ENCODE assay signal across 8 cellular contexts in the genomic region with DNA sequence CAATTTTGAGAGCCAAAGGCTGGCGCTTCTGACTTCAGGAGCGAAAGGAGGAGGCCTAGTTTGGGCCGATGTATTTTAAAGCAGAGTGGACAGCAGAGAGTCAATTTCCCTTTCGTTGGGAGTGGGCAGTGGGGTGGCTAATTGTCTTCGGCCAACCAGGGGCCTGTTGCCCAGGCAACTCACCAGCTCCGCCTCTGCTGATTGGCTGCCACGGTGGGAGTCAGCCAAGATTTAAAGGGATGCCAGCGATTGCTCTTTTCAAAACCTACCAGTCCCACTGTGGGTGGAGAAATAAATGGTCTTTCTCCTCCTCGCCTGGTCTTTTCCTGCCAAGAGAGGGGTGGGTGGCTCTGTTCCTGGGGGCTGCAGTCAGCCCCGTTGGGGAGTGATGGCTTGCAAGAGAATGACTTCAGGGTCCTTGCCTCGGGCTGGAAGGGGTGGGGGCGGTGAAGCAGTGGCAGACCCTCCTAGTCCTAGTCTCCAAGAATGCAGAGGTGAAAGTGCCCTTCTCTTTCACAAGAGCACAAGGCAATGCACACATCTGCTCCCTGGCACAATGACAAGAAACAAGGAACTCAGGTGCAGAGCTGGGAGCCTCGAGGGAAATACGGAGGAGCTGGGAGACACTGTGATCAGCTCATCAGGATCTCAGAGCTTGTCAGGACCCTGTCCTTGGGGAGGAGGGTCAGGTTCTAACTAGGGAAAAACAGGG. TPM values are rescaled to one million over a fixed set of nuclear protein-coding genes. Genes with fewer than 3 reads are reported as not detected.
DNase-seq lines count a peak whose midpoint lies in the region; ATAC-seq and TF ChIP-seq lines count a peak whose summit lies in the region.

No MANE protein-coding gene starts in this region.

- CTCF ChIA-PET in mammary epithelial cell (lab: Charles Lee; ENCODE audit: low non-redundant PET) = interaction anchor here (0.6 to 1.0 kb wide), 2 partner anchors 104 to 105 kb away, joined by 8 to 10 read pairs; no protein-coding TSS in a partner anchor

- peak overlapping the region; percentile 59 for H2AFZ ChIP-seq in mammary epithelial cell (ENCODE audit: low read depth, low read length)

- in situ Hi-C loops in mammary epithelial cell (cut with MboI; ENCODE audit: low sequenced_read_pairs in 2 of 2) = no loop called here

- TF ChIP-seq CTCF in BE2C (IDR thresholded peaks at IDR 0.05; ENCODE audit: low read depth, low read length) (no peak), mammary epithelial cell (conservative IDR thresholded peaks at IDR 0.05 in 1 of 2, IDR thresholded peaks at IDR 0.05 in 1 of 2; ENCODE audit: extremely low read depth in 1 of 2, insufficient read depth in 1 of 2, low read depth in 1 of 2, low read length in 2 of 2) (no peak)

- BruUV-seq in mammary epithelial cell (replicated peaks; lab: Mats Ljungman, UMichigan) = no TSS peak

- H3K79me2 ChIP-seq in mammary epithelial cell (ENCODE audit: insufficient read depth, low read length) = no peaks in the 10 kb centered on the region

- H3K27me3 ChIP-seq in BE2C (no peaks in the 10 kb centered on the region), mammary epithelial cell (ENCODE audit: insufficient read depth, low read length) (no peaks in the 10 kb centered on the region)

- no peak overlapping the region for H3K27ac ChIP-seq in mammary epithelial cell (ENCODE audit: insufficient read depth, low read depth, low read length)

- ATAC-seq in GM19324 (IDR thresholded peaks at IDR 0.05; ENCODE audit: low FRiP score, unreplicated experiment) = no peak

- WGBS in mammary epithelial cell (ENCODE audit: low coverage, missing lambda C conversion rate) = 30% methylated on average over 14 of the region's 14 CpGs

- dilution Hi-C loops in mammary epithelial cell (cut with HindIII; ENCODE audit: low sequenced_read_pairs) = loop anchor here (5.0 to 10.0 kb wide), 2 partner anchors 56 to 103 kb away; no protein-coding TSS in a partner anchor

- H3K9me3 ChIP-seq in BE2C (no peaks in the 10 kb centered on the region), mammary epithelial cell (replicated peaks; ENCODE audit: insufficient read depth, low read length) (no peaks in the 10 kb centered on the region)

- H4K20me1 ChIP-seq in mammary epithelial cell (ENCODE audit: insufficient read depth, low read length) = no peaks in the 10 kb centered on the region

- H3K4me1 ChIP-seq in BE2C (peaks cover 5% of the 10 kb centered on the region), mammary epithelial cell (ENCODE audit: insufficient read depth, low read length) (peaks cover 5% of the 10 kb centered on the region)

- intact Hi-C loops in mammary epithelial cell (cut with micrococcal nuclease) = loop anchor here (1.0 to 10.0 kb wide), 5 partner anchors 50 to 1003 kb away; no protein-coding TSS in a partner anchor

- H3K9ac ChIP-seq in mammary epithelial cell (ENCODE audit: insufficient read depth, low read length) = no peak overlapping the region

- peak; percentile 62 for DNase-seq in BE2C
- DNase-seq in NCI-H1694 treated with DMSO at 0.1 percent for 48 hours (lab: John Stamatoyannopoulos, UW) = peak; percentile 78
- no peak for DNase-seq in mammary epithelial cell
- peak; percentile 34 to 49 for DNase-seq in lung microvascular endothelial cell (ENCODE audit: low read depth in 2 of 2)
- no peak for DNase-seq in NCI-H1436 (lab: John Stamatoyannopoulos, UW)
- no peak for DNase-seq in stimulated activated CD4-positive, alpha-beta T cell treated with anti-CD3 and anti-CD28 coated beads, Interleukin-4, amount 100 ng/mL, for 24 hours
- no peak for DNase-seq in GDM1 (lab: John Stamatoyannopoulos, UW)

- peak overlapping the region; percentile 63 for H3K4me2 ChIP-seq in mammary epithelial cell (ENCODE audit: insufficient read depth, low read depth, low read length)

- peak overlapping the region; percentile 34 for H3K4me3 ChIP-seq in BE2C (ENCODE audit: low read depth, low read length)
- no peak overlapping the region for H3K4me3 ChIP-seq in mammary epithelial cell (replicated peaks in 1 of 3; ENCODE audit: insufficient read depth in 1 of 3, low read depth in 2 of 3, low read length in 3 of 3)

- H3K36me3 ChIP-seq in BE2C = no peaks in the 10 kb centered on the region
- H3K36me3 ChIP-seq in mammary epithelial cell (ENCODE audit: insufficient read depth, low read length) = no peaks in the 10 kb centered on the region

RNA-seq across cellular contexts. Expression of gene RASAL1, which starts 37.7 kb away (rescaled TPM):
- polyA plus RNA-seq in BE2C (2012; ENCODE audit: insufficient read depth, insufficient read length, low read depth) = not detected
- total RNA-seq in mammary epithelial cell (1 to 10 TPM in 1 of 2 donors, not detected in 1; 4.0 TPM), lung microvascular endothelial cell (not detected in 2 replicates)
- 0.10 TPM for polyA plus RNA-seq in mammary epithelial cell
- polyA minus RNA-seq in mammary epithelial cell = not detected

RNA-seq across cellular contexts. Expression of gene DTX1, which starts 41.3 kb away (rescaled TPM):
- 11.9 TPM for polyA plus RNA-seq in BE2C (2012; ENCODE audit: insufficient read depth, insufficient read length, low read depth)
- total RNA-seq in mammary epithelial cell (under 1 TPM in 1 of 2 donors, not detected in 1; 0.09 TPM), lung microvascular endothelial cell (0.65 and 4.6 TPM in 2 replicates)
- polyA plus RNA-seq in mammary epithelial cell = 0.01 TPM
- polyA minus RNA-seq in mammary epithelial cell = not detected

RNA-seq across cellular contexts. Expression of gene CFAP73, which starts 51.7 kb away (rescaled TPM):
- not detected for polyA plus RNA-seq in BE2C (2012; ENCODE audit: insufficient read depth, insufficient read length, low read depth)
- total RNA-seq in mammary epithelial cell = not detected
- polyA plus RNA-seq in mammary epithelial cell = not detected
- not detected for polyA minus RNA-seq in mammary epithelial cell
- not detected in 2 replicates for total RNA-seq in lung microvascular endothelial cell

Comparison
In these comparisons a context has a peak if more than half of its experiments do, and no peak if none do; other contexts are left out.
1. DNase-seq: peak in BE2C (single experiment), NCI-H1694 treated with DMSO at 0.1 percent for 48 hours (single experiment) and lung microvascular endothelial cell (2 of 2); none in mammary epithelial cell (single experiment), NCI-H1436 (single experiment), stimulated activated CD4-positive, alpha-beta T cell treated with anti-CD3 and anti-CD28 coated beads, Interleukin-4, amount 100 ng/mL, for 24 hours (single experiment) and GDM1 (single experiment).